11 cellular contexts compared by ENCODE assay signal in the genomic region with DNA sequence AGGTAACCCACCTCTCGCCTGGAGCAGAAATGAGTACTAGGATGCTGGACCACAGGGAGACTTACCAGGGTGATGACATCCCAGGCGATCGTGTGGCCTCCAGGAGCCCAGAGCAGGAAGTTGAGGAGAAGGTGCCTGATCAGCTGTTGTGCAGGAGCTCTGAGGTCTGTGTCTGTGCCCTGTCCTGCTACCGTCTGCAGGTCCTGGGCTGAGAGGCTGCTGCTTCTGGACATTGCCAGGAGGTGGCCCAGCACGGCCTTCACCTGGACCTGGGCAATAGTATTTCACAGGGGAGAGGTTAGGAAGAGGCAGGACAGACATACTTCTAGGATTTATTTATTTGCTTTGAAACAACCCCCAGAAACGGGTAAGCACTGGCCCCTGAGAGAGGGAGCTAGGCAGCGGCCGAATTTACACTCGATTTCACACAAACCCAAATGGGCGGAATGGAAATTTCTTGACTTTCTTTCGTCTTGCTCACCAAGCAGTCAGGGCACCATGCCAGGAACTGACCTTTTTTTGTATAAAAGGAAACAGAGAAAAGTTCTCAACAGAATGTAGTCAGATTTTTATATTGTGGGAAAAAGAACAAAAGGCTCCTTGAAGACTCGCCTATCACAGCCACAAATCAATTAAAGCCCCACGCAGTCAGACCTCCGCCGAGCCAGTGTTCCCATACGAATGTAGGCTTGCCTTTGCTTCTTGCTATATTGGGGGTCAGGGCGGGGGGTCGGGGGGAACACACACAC.
DNase-seq lines count a peak whose midpoint lies in the region; ATAC-seq and TF ChIP-seq lines count a peak whose summit lies in the region.
"Had no signal": no experiment of that assay in that cellular context is flagged by ENCODE, and none has a peak within 500 bp of the region (broad histone marks: within the 10 kb centered on the region; RNA-seq: fewer than 3 reads in every experiment).

No MANE protein-coding gene starts in this region.

- H3K4me1 ChIP-seq in gastroesophageal sphincter: peaks cover 3 to 68% (median 24%) of the 10 kb centered on the region in 3 donors
- peaks cover 5% of the 10 kb centered on the region for H3K4me1 ChIP-seq in rectal smooth muscle tissue (ENCODE audit: control insufficient read depth, insufficient read depth, low read length)

- H3K27me3 ChIP-seq in gastroesophageal sphincter (no peaks in the 10 kb centered on the region), rectal smooth muscle tissue (ENCODE audit: control insufficient read depth, insufficient read depth, low read length) (no peaks in the 10 kb centered on the region)

- DNase-seq in AG08396 (ENCODE audit: low spot score) (peak; percentile 52), astrocyte of the cerebellum (ENCODE audit: low read depth) (peak; percentile 98), WTC11 (ENCODE audit: low spot score) (no peak), NCI-H2107 treated with DMSO at 0.1 percent for 48 hours (lab: John Stamatoyannopoulos, UW; ENCODE audit: unreplicated experiment) (no peak), DMS53 treated with DMSO at 0.1 percent for 48 hours (lab: John Stamatoyannopoulos, UW; ENCODE audit: unreplicated experiment) (no peak)
- DNase-seq: activated naive CD4-positive, alpha-beta T cell treated with anti-CD3 and anti-CD28 coated beads, Interleukin-2, amount 50 U/mL, for 16 hours; AML-193; stimulated activated naive CD4-positive, alpha-beta T cell had no signal

- H3K4me1 Mint-ChIP-seq in WTC11: peaks cover 10% of the 10 kb centered on the region

- peak overlapping the region in 3 of 4 donors; percentile 76 to 89 (median 87) for H3K27ac ChIP-seq in gastroesophageal sphincter
- H3K27ac ChIP-seq in rectal smooth muscle tissue (ENCODE audit: low read depth, low read length): peak overlapping the region; percentile 11

- no peaks in the 10 kb centered on the region for H3K27me3 Mint-ChIP-seq in WTC11 (ENCODE audit: low read depth)

- TF ChIP-seq CTCF in astrocyte of the cerebellum (IDR thresholded peaks at IDR 0.05; ENCODE audit: low read depth, low read length, missing control alignments): no peak
- TF ChIP-seq CTCF in gastroesophageal sphincter (IDR thresholded peaks at IDR 0.05): peak in 1 of 4 experiments; percentile 19
- no peak for TF ChIP-seq CTCF in WTC11 (IDR thresholded peaks at IDR 0.05)

- 44 to 55% methylated on average over 10 to 11 of the region's 18 CpGs for WGBS in gastroesophageal sphincter (ENCODE audit: low coverage in 1 of 2), 2 donors

- H3K36me3 Mint-ChIP-seq in WTC11: 0 out of 2 replicates have a peak, but pooled peaks cover 4% of the 10 kb centered on the region

- peaks cover 0 to 36% of the 10 kb centered on the region in 2 donors for H3K36me3 ChIP-seq in gastroesophageal sphincter
- peaks cover 8% of the 10 kb centered on the region for H3K36me3 ChIP-seq in rectal smooth muscle tissue (ENCODE audit: control insufficient read depth, insufficient read depth, low read length)

- no peak overlapping the region for H3K4me3 Mint-ChIP-seq in WTC11

- H3K9me3 ChIP-seq in gastroesophageal sphincter: no peaks in the 10 kb centered on the region

- H3K9me3 Mint-ChIP-seq in WTC11: no peaks in the 10 kb centered on the region

- TF ChIP-seq POLR2A in gastroesophageal sphincter (IDR thresholded peaks at IDR 0.05): no peak

- POLR2A ChIA-PET in WTC11 (lab: Charles Lee): no interaction called here

- no peak for ATAC-seq in gastroesophageal sphincter
- ATAC-seq in WTC11: no peak
- ATAC-seq in GM18511 (IDR thresholded peaks at IDR 0.05; ENCODE audit: unreplicated experiment): no peak

- CTCF ChIA-PET in WTC11 (lab: Charles Lee): interaction anchor here (0.6 to 1.6 kb wide), 5 partner anchors 11 to 438 kb away, joined by 3 to 5 read pairs (median 3); no protein-coding TSS in a partner anchor

- in situ Hi-C loops in astrocyte of the cerebellum (cut with HindIII; ENCODE audit: low sequenced_read_pairs): no loop called here

- H3K27ac Mint-ChIP-seq in WTC11: no peak overlapping the region

- TF ChIP-seq EP300 in gastroesophageal sphincter (IDR thresholded peaks at IDR 0.05): no peak

- no peak overlapping the region for H3K9ac ChIP-seq in rectal smooth muscle tissue (ENCODE audit: low read length)

- no peak overlapping the region for H3K4me3 ChIP-seq in astrocyte of the cerebellum (ENCODE audit: low read depth, low read length)
- no peak overlapping the region for H3K4me3 ChIP-seq in gastroesophageal sphincter
- H3K4me3 ChIP-seq in rectal smooth muscle tissue (ENCODE audit: low read length): no peak overlapping the region

TF ChIP-seq in WTC11, 78 proteins besides CTCF, POLR2A, EP300 and RAD21:
- TF ChIP-seq, protein P1, sequence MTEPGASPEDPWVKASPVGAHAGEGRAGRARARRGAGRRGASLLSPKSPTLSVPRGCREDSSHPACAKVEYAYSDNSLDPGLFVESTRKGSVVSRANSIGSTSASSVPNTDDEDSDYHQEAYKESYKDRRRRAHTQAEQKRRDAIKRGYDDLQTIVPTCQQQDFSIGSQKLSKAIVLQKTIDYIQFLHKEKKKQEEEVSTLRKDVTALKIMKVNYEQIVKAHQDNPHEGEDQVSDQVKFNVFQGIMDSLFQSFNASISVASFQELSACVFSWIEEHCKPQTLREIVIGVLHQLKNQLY (CRISPR knock-in tag; IDR thresholded peaks at IDR 0.05): no peak
- TF ChIP-seq ZBTB21 (CRISPR knock-in tag; IDR thresholded peaks at IDR 0.05; ENCODE audit: borderline replicate concordance): no peak
- TF ChIP-seq, protein P2, sequence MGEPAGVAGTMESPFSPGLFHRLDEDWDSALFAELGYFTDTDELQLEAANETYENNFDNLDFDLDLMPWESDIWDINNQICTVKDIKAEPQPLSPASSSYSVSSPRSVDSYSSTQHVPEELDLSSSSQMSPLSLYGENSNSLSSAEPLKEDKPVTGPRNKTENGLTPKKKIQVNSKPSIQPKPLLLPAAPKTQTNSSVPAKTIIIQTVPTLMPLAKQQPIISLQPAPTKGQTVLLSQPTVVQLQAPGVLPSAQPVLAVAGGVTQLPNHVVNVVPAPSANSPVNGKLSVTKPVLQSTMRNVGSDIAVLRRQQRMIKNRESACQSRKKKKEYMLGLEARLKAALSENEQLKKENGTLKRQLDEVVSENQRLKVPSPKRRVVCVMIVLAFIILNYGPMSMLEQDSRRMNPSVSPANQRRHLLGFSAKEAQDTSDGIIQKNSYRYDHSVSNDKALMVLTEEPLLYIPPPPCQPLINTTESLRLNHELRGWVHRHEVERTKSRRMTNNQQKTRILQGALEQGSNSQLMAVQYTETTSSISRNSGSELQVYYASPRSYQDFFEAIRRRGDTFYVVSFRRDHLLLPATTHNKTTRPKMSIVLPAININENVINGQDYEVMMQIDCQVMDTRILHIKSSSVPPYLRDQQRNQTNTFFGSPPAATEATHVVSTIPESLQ (CRISPR knock-in tag; IDR thresholded peaks at IDR 0.05): no peak
- TF ChIP-seq, protein P3, sequence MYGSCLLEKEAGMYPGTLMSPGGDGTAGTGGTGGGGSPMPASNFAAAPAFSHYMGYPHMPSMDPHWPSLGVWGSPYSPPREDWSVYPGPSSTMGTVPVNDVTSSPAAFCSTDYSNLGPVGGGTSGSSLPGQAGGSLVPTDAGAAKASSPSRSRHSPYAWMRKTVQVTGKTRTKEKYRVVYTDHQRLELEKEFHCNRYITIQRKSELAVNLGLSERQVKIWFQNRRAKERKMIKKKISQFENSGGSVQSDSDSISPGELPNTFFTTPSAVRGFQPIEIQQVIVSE (CRISPR knock-in tag; IDR thresholded peaks at IDR 0.05; ENCODE audit: borderline replicate concordance): no peak
- TF ChIP-seq, protein P4, sequence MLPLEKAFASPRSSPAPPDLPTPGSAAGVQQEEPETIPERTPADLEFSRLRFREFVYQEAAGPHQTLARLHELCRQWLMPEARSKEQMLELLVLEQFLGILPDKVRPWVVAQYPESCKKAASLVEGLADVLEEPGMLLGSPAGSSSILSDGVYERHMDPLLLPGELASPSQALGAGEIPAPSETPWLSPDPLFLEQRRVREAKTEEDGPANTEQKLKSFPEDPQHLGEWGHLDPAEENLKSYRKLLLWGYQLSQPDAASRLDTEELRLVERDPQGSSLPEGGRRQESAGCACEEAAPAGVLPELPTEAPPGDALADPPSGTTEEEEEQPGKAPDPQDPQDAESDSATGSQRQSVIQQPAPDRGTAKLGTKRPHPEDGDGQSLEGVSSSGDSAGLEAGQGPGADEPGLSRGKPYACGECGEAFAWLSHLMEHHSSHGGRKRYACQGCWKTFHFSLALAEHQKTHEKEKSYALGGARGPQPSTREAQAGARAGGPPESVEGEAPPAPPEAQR (CRISPR knock-in tag; IDR thresholded peaks at IDR 0.05): no peak
- TF ChIP-seq, protein P5, sequence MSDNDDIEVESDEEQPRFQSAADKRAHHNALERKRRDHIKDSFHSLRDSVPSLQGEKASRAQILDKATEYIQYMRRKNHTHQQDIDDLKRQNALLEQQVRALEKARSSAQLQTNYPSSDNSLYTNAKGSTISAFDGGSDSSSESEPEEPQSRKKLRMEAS (CRISPR knock-in tag; IDR thresholded peaks at IDR 0.05): no peak

Comparison
In these comparisons a context has a peak if more than half of its experiments do, and no peak if none do; other contexts are left out.
1. DNase-seq: peak in AG08396 (single experiment) and astrocyte of the cerebellum (single experiment); none in WTC11 (single experiment), NCI-H2107 treated with DMSO at 0.1 percent for 48 hours (single experiment) and DMS53 treated with DMSO at 0.1 percent for 48 hours (single experiment).